In genomic region chr11:44911031-44911814, GRCh38 we compare ENCODE assay signal across 8 cellular contexts. TPM values are rescaled to one million over a fixed set of nuclear protein-coding genes. Genes with fewer than 3 reads are reported as not detected.
DNase-seq lines count a peak whose midpoint lies in the region; ATAC-seq, FAIRE-seq and TF ChIP-seq lines count a peak whose summit lies in the region.

No MANE protein-coding gene starts in this region.

- no peak overlapping the region for H2AFZ ChIP-seq in keratinocyte (ENCODE audit: control insufficient read depth, low read length)

- H3K4me1 Mint-ChIP-seq in activated B cell treated with CpG ODN at 0.5 μM for 24 hours, result peaks cover 20% of the 10 kb centered on the region

- no peak overlapping the region for H3K4me2 ChIP-seq in keratinocyte (ENCODE audit: control insufficient read depth, extremely low read depth, insufficient read depth, low read depth, low read length)

- peaks cover 4% of the 10 kb centered on the region for H3K27me3 ChIP-seq in keratinocyte (ENCODE audit: control insufficient read depth, extremely low read depth, insufficient read depth, low read length)

- H3K4me1 ChIP-seq in keratinocyte (ENCODE audit: control insufficient read depth, extremely low read depth, insufficient read depth, low read length), result no peaks in the 10 kb centered on the region

- H3K36me3 Mint-ChIP-seq in activated B cell treated with CpG ODN at 0.5 μM for 24 hours (ENCODE audit: low read depth), result no peaks in the 10 kb centered on the region

- intact Hi-C loops in activated B cell treated with CpG ODN at 0.5 μM for 24 hours (cut with micrococcal nuclease), result loop anchor here (1.0 to 10.0 kb wide), 11 partner anchors 136 to 819 kb away; no protein-coding TSS in a partner anchor

- no peaks in the 10 kb centered on the region for H4K20me1 ChIP-seq in keratinocyte (ENCODE audit: control insufficient read depth, extremely low read depth, insufficient read depth, low read length)

- DNase-seq in DMS53 treated with DMSO at 0.1 percent for 48 hours (lab: John Stamatoyannopoulos, UW; ENCODE audit: unreplicated experiment), result peak; percentile 65
- peak; percentile 84 for DNase-seq in NCI-H2227 treated with DMSO at 0.1 percent for 48 hours (lab: John Stamatoyannopoulos, UW)
- peak; percentile 57 for DNase-seq in activated B cell treated with CpG ODN at 0.5 μM for 24 hours
- peak in 60 of 61 donors; percentile 12 to 94 (median 72) for DNase-seq in caudate nucleus (lab: John Stamatoyannopoulos, UW)
- DNase-seq in keratinocyte (ENCODE audit: low read depth, low spot score), result no peak
- peak; percentile 74 to 83 for DNase-seq in stimulated activated CD4-positive, alpha-beta T cell treated with anti-CD3 and anti-CD28 coated beads, Interleukin-1b, Interleukin-23, amount 100 ng/mL, for 1 hour (ENCODE audit: low read depth in 2 of 2)

- H3K9me3 Mint-ChIP-seq in activated B cell treated with CpG ODN at 0.5 μM for 24 hours, result no peaks in the 10 kb centered on the region

- H3K36me3 ChIP-seq in keratinocyte (ENCODE audit: control insufficient read depth in 2 of 2, extremely low read depth in 1 of 2, insufficient read depth in 2 of 2, low read length in 2 of 2), result no peaks in the 10 kb centered on the region

- H3K9me1 ChIP-seq in keratinocyte (ENCODE audit: control insufficient read depth, extremely low read depth, insufficient read depth, low read length), result no peaks in the 10 kb centered on the region

- dilution Hi-C loops in keratinocyte (cut with MboI; ENCODE audit: extremely low pct_ligation_motif_present, low sequenced_read_pairs), result no loop called here

- peak; percentile 64 for FAIRE-seq in keratinocyte (lab: Jason Lieb, UNC)

- TF ChIP-seq CTCF in activated B cell treated with CpG ODN at 0.5 μM for 24 hours (IDR thresholded peaks at IDR 0.05), result peak; percentile 39
- peak; percentile 52 to 76 (median 73) for TF ChIP-seq CTCF in keratinocyte (optimal IDR thresholded peaks at IDR 0.05 in 1 of 3, IDR thresholded peaks at IDR 0.05 in 1 of 3, conservative IDR thresholded peaks at IDR 0.05 in 1 of 3; ENCODE audit: extremely low read depth in 1 of 3, insufficient read depth in 2 of 3, low read length in 3 of 3)

- H3K9me3 ChIP-seq in keratinocyte (ENCODE audit: control insufficient read depth, low read depth, low read length), result no peaks in the 10 kb centered on the region

- CTCF ChIA-PET in activated B cell treated with CpG ODN at 0.5 μM for 24 hours (lab: Charles Lee), result interaction anchor here (0.7 to 2.2 kb wide), 22 partner anchors 11 to 625 kb away, joined by 3 to 22 read pairs (median 4); no protein-coding TSS in a partner anchor

- H3K27me3 Mint-ChIP-seq in activated B cell treated with CpG ODN at 0.5 μM for 24 hours, result no peaks in the 10 kb centered on the region

- no peaks in the 10 kb centered on the region for H3K79me2 ChIP-seq in keratinocyte (ENCODE audit: control insufficient read depth, insufficient read depth, low read length)

- no peak overlapping the region for H3K27ac Mint-ChIP-seq in activated B cell treated with CpG ODN at 0.5 μM for 24 hours

- H3K4me3 Mint-ChIP-seq in activated B cell treated with CpG ODN at 0.5 μM for 24 hours, result no peak overlapping the region

- ATAC-seq in HG02852 (IDR thresholded peaks at IDR 0.05; ENCODE audit: unreplicated experiment), result peak; percentile 72
- ATAC-seq in activated B cell treated with CpG ODN at 0.5 μM for 24 hours (ENCODE audit: low read depth), result peak; percentile 80
- no peak for ATAC-seq in HG03025 (IDR thresholded peaks at IDR 0.05; ENCODE audit: low FRiP score, unreplicated experiment)

- POLR2A ChIA-PET in activated B cell treated with CpG ODN at 0.5 μM for 24 hours (lab: Charles Lee), result no interaction called here

- H3K27ac ChIP-seq in caudate nucleus (ENCODE audit: low read depth, low read length) (no peak overlapping the region), keratinocyte (ENCODE audit: control insufficient read depth, insufficient read depth, low read length) (no peak overlapping the region)

- H3K4me3 ChIP-seq in keratinocyte (ENCODE audit: control insufficient read depth in 2 of 3, extremely low read depth in 1 of 3, insufficient read depth in 2 of 3, low read depth in 1 of 3, low read length in 3 of 3), result no peak overlapping the region

- no peak overlapping the region for H3K9ac ChIP-seq in keratinocyte (ENCODE audit: control insufficient read depth, extremely low read depth, insufficient read depth, low read length)

RNA-seq across cellular contexts. Expression of gene TP53I11, which starts 39.5 kb away (rescaled TPM):
- total RNA-seq in activated B cell treated with CpG ODN at 0.5 μM for 24 hours, result 145 and 175 TPM in 2 replicates
- 13.2 to 23.4 TPM (median 21.4 TPM) in 3 replicates for polyA plus RNA-seq in keratinocyte
- 5.1 TPM for polyA plus RNA-seq in keratinocyte (2011; ENCODE audit: low read depth)
- 22.7 and 46.1 TPM in 2 replicates for polyA plus RNA-seq in keratinocyte (2011; cell fraction: cytosol; rRNA removed)
- 45.2 and 69.9 TPM in 2 replicates for polyA plus RNA-seq in keratinocyte (2011; cell fraction: nucleus; rRNA removed)
- 17.6 and 64.9 TPM in 2 replicates for polyA plus RNA-seq in keratinocyte (2012; ENCODE audit: low replicate concordance)
- polyA minus RNA-seq in keratinocyte, result 30.6 to 101 TPM (median 32.7 TPM) in 3 replicates
- 46.2 TPM for polyA minus RNA-seq in keratinocyte (2011; cell fraction: cytosol; rRNA and poly(A)+ RNA removed)
- polyA minus RNA-seq in keratinocyte (2011; cell fraction: nucleus; rRNA and poly(A)+ RNA removed), result 28.5 and 32.7 TPM in 2 replicates
